ENCODE assay signal across 9 cellular contexts in the genomic region with DNA sequence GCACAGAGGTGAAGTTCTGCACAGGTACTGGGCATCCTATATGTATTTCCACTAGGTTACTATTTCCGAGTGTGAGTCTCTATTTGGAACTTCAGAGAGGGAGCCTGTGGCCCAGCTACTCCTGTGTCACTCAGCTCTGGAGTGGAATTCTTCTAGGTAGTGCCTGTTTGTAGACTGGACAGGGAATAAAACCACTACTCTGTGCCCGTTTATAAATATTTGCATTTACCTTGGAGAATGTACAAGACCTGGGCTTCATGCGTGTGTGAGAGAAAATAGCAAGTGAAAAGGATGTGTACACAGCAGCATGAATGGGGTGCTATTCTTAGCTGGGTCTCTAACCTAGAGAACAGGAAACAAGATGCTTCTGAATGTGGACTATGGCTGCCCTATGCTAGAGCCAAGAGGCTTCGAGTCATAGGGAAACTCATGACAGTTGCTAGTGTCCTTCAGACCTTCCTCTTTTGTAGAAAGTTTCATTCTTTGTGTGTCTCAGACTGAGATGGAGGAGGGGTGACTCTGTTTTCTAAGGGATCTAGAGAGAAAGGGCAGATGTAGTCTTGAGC. TPM values are rescaled to one million over a fixed set of nuclear protein-coding genes. Genes with fewer than 3 reads are reported as not detected.
DNase-seq lines count a peak whose midpoint lies in the region; ATAC-seq and TF ChIP-seq lines count a peak whose summit lies in the region.
"Not testable (repeated sequence)": the region's sequence is repeated elsewhere in the genome, so short reads cannot be mapped to it uniquely, and the experiment has no call there.
"Had no signal": no experiment of that assay in that cellular context is flagged by ENCODE, and none has a peak within 500 bp of the region (broad histone marks: within the 10 kb centered on the region; RNA-seq: fewer than 3 reads in every experiment).

No MANE protein-coding gene starts in this region.

- not testable (repeated sequence) for H3K36me3 Mint-ChIP-seq in CD8-positive, alpha-beta T cell; central memory CD8-positive, alpha-beta T cell (ENCODE audit: insufficient read depth); naive B cell

- not testable (repeated sequence) for H3K27ac Mint-ChIP-seq in CD8-positive, alpha-beta T cell; central memory CD8-positive, alpha-beta T cell (ENCODE audit: low read depth); naive B cell

- not testable (repeated sequence) for H3K36me3 ChIP-seq in CD8-positive, alpha-beta T cell (ENCODE audit: insufficient read depth, low read length)

- intact Hi-C loops in CD8-positive, alpha-beta T cell (cut with DNase I, micrococcal nuclease), result not testable (repeated sequence)

- not testable (repeated sequence) for H3K4me1 ChIP-seq in CD8-positive, alpha-beta T cell (ENCODE audit: insufficient read depth, low read length)

- H3K27me3 Mint-ChIP-seq in CD8-positive, alpha-beta T cell (ENCODE audit: low read depth); central memory CD8-positive, alpha-beta T cell; naive B cell: not testable (repeated sequence)

- not testable (repeated sequence) for TF ChIP-seq CTCF in CD8-positive, alpha-beta T cell (IDR thresholded peaks at IDR 0.05)

- H3K9me3 Mint-ChIP-seq in CD8-positive, alpha-beta T cell; central memory CD8-positive, alpha-beta T cell; naive B cell: not testable (repeated sequence)

- H3K9me3 ChIP-seq in CD8-positive, alpha-beta T cell (ENCODE audit: low read length), result not testable (repeated sequence)

- ATAC-seq in CD8-positive, alpha-beta T cell, result peak; percentile 29
- peak; percentile 98 for ATAC-seq in GM19035 (IDR thresholded peaks at IDR 0.05; ENCODE audit: unreplicated experiment)
- ATAC-seq in GM21515 (IDR thresholded peaks at IDR 0.05; ENCODE audit: unreplicated experiment), result peak; percentile 97
- peak; percentile 99 for ATAC-seq in HG02840 (IDR thresholded peaks at IDR 0.05; ENCODE audit: low FRiP score, unreplicated experiment)
- peak; percentile 98 for ATAC-seq in HG03135 (IDR thresholded peaks at IDR 0.05; ENCODE audit: unreplicated experiment)
- peak; percentile 99 for ATAC-seq in HG03575 (IDR thresholded peaks at IDR 0.05; ENCODE audit: extremely low read depth, insufficient number of reproducible peaks, low FRiP score, unreplicated experiment)
- ATAC-seq in central memory CD8-positive, alpha-beta T cell (replicated peaks; ENCODE audit: extremely low read depth, poor library complexity, severe bottlenecking), result peak; percentile 78
- ATAC-seq in naive B cell (ENCODE audit: low read depth in 2 of 2), result peak; percentile 91 to 92

- CTCF ChIA-PET in CD8-positive, alpha-beta T cell (lab: Charles Lee), result not testable (repeated sequence)

- not testable (repeated sequence) for H3K27ac ChIP-seq in CD8-positive, alpha-beta T cell (ENCODE audit: low read depth, low read length)

- not testable (repeated sequence) for DNase-seq in CD8-positive, alpha-beta T cell; central memory CD8-positive, alpha-beta T cell (ENCODE audit: low spot score in 2 of 2); naive B cell

- H3K27me3 ChIP-seq in CD8-positive, alpha-beta T cell (ENCODE audit: insufficient read depth, low read length), result not testable (repeated sequence)

- H3K4me3 Mint-ChIP-seq in CD8-positive, alpha-beta T cell; central memory CD8-positive, alpha-beta T cell; naive B cell: not testable (repeated sequence)

- not testable (repeated sequence) for H3K4me3 ChIP-seq in CD8-positive, alpha-beta T cell (ENCODE audit: low read depth, low read length)

- not testable (repeated sequence) for H3K4me1 Mint-ChIP-seq in CD8-positive, alpha-beta T cell (ENCODE audit: low read depth); central memory CD8-positive, alpha-beta T cell; naive B cell

- POLR2A ChIA-PET in CD8-positive, alpha-beta T cell (lab: Charles Lee), result not testable (repeated sequence)

RNA-seq across cellular contexts. Expression of gene FAM72C, which starts 40.5 kb away (rescaled TPM):
- not detected for total RNA-seq in CD8-positive, alpha-beta T cell
- under 1 TPM in 1 of 6 donors, not detected in 5; 0.20 TPM for polyA plus RNA-seq in naive B cell (ENCODE audit: low read depth in 6 of 6)
- total RNA-seq: left ventricle myocardium inferior had no signal

Comparison
In these comparisons a context has a peak if more than half of its experiments do, and no peak if none do; other contexts are left out.
1. ATAC-seq: peak in every context shown above with its lines; median percentile 99 in HG02840; 99 in HG03575; 98 in GM19035; 98 in HG03135; 97 in GM21515; 92 in naive B cell; 78 in central memory CD8-positive, alpha-beta T cell; 29 in CD8-positive, alpha-beta T cell.